In the genomic region with DNA sequence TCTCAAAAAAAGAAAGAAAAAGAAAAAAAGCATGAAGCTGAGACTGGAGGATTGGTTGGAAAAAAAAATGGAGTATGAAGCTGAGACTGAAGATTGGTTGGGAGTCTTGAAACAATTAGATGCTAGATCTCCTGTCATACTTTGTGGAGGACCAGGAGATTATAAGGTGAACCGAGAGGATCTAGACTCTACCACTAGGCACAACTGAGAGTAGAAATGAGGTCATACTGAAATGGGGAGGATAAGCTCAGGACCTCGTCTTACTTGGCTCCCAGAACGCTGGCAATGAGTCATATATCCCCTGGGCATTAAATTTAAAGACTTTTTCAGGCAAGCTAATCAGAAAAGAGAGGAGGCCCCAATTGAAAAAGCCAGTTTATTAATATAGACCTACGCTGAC, we compare ENCODE assay signal across 8 cellular contexts. TPM values are rescaled to one million over a fixed set of nuclear protein-coding genes. Genes with fewer than 3 reads are reported as not detected.
DNase-seq lines count a peak whose midpoint lies in the region; ATAC-seq and TF ChIP-seq lines count a peak whose summit lies in the region.

No MANE protein-coding gene starts in this region.

- no peak overlapping the region for H3K4me3 Mint-ChIP-seq in activated naive CD8-positive, alpha-beta T cell treated with anti-CD3 and anti-CD28 coated beads, Interleukin-2, amount 50 U/mL, for 24 hours
- H3K4me3 Mint-ChIP-seq in nephron progenitor cell, result no peak overlapping the region

- H3K27me3 Mint-ChIP-seq in activated naive CD8-positive, alpha-beta T cell treated with anti-CD3 and anti-CD28 coated beads, Interleukin-2, amount 50 U/mL, for 24 hours, result no peaks in the 10 kb centered on the region
- no peaks in the 10 kb centered on the region for H3K27me3 Mint-ChIP-seq in nephron progenitor cell (ENCODE audit: low read depth, poor library complexity)

- no peaks in the 10 kb centered on the region for H3K9me3 Mint-ChIP-seq in activated naive CD8-positive, alpha-beta T cell treated with anti-CD3 and anti-CD28 coated beads, Interleukin-2, amount 50 U/mL, for 24 hours
- H3K9me3 Mint-ChIP-seq in nephron progenitor cell, result no peaks in the 10 kb centered on the region

- ATAC-seq in HG02885 (IDR thresholded peaks at IDR 0.05; ENCODE audit: poor library complexity, unreplicated experiment) (peak; percentile 37), GM18502 (IDR thresholded peaks at IDR 0.05; ENCODE audit: poor library complexity, unreplicated experiment) (no peak)
- ATAC-seq in activated naive CD8-positive, alpha-beta T cell treated with anti-CD3 and anti-CD28 coated beads, Interleukin-2, amount 50 U/mL, for 24 hours, result no peak

- H3K36me3 Mint-ChIP-seq in activated naive CD8-positive, alpha-beta T cell treated with anti-CD3 and anti-CD28 coated beads, Interleukin-2, amount 50 U/mL, for 24 hours (ENCODE audit: low read depth), result peaks cover 12% of the 10 kb centered on the region
- peaks cover 14% of the 10 kb centered on the region for H3K36me3 Mint-ChIP-seq in nephron progenitor cell (ENCODE audit: low read depth)

- no peak for TF ChIP-seq CTCF in nephron progenitor cell (IDR thresholded peaks at IDR 0.05)

- peak overlapping the region; percentile 15 for H3K27ac Mint-ChIP-seq in activated naive CD8-positive, alpha-beta T cell treated with anti-CD3 and anti-CD28 coated beads, Interleukin-2, amount 50 U/mL, for 24 hours
- peak overlapping the region; percentile 53 for H3K27ac Mint-ChIP-seq in nephron progenitor cell

- H3K4me1 Mint-ChIP-seq in activated naive CD8-positive, alpha-beta T cell treated with anti-CD3 and anti-CD28 coated beads, Interleukin-2, amount 50 U/mL, for 24 hours, result peaks cover 54% of the 10 kb centered on the region
- peaks cover 42% of the 10 kb centered on the region for H3K4me1 Mint-ChIP-seq in nephron progenitor cell

- DNase-seq in GM04503 (ENCODE audit: low read depth) (peak; percentile 37), nephron progenitor cell (no peak), hippocampal formation (lab: John Stamatoyannopoulos, UW) (no peak), COR-L47 (lab: John Stamatoyannopoulos, UW) (no peak), ureter (ENCODE audit: low spot score) (no peak)
- no peak for DNase-seq in activated naive CD8-positive, alpha-beta T cell treated with anti-CD3 and anti-CD28 coated beads, Interleukin-2, amount 50 U/mL, for 24 hours

RNA-seq across cellular contexts. Expression of gene ORC2, which starts 3.3 kb away (rescaled TPM):
- total RNA-seq in ureter, result 44.9 TPM
